ENCODE assay signal across 1 cellular context in the genomic region with DNA sequence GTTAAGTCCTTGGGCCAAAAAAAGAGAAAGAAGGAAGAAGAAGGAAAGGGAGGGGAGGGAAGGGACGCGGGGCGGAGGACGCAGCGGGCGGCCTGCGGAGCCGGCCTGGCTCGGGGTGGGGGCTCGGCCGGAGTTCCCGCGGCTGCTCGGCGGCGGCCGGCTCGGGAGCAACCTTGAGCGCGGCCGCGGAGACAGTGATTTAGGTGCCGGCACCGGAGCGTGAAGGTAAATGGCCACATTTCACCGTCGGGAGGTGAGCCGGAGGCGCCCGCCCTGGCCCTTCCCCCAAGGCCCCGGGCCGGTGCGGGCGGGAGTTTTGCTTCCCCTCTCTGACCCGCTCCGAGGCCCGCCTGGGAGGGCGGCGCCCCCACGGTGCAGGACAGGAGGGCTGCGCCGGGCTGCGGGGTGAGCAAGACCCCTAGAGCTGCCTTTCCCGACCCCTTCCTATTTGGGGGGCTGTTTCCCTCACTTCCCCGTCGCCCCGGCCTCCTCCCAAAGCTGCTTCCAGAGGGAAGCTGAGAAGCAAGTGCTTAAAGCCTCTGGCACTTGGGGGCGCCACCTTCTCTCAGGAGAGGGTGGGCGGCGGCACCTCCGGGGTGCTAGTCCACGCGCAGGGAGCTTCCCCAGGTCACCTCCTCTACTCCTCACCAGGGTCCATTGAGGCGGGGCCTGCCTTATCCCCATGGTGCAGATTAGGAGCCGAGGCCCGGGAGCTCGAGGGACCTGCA.
TF ChIP-seq lines count a peak whose summit lies in the region.

No MANE protein-coding gene starts in this region.

TF ChIP-seq in HepG2, 621 proteins besides CTCF, POLR2A, EP300 and RAD21 (continued from another document):
- TF ChIP-seq, protein P1, sequence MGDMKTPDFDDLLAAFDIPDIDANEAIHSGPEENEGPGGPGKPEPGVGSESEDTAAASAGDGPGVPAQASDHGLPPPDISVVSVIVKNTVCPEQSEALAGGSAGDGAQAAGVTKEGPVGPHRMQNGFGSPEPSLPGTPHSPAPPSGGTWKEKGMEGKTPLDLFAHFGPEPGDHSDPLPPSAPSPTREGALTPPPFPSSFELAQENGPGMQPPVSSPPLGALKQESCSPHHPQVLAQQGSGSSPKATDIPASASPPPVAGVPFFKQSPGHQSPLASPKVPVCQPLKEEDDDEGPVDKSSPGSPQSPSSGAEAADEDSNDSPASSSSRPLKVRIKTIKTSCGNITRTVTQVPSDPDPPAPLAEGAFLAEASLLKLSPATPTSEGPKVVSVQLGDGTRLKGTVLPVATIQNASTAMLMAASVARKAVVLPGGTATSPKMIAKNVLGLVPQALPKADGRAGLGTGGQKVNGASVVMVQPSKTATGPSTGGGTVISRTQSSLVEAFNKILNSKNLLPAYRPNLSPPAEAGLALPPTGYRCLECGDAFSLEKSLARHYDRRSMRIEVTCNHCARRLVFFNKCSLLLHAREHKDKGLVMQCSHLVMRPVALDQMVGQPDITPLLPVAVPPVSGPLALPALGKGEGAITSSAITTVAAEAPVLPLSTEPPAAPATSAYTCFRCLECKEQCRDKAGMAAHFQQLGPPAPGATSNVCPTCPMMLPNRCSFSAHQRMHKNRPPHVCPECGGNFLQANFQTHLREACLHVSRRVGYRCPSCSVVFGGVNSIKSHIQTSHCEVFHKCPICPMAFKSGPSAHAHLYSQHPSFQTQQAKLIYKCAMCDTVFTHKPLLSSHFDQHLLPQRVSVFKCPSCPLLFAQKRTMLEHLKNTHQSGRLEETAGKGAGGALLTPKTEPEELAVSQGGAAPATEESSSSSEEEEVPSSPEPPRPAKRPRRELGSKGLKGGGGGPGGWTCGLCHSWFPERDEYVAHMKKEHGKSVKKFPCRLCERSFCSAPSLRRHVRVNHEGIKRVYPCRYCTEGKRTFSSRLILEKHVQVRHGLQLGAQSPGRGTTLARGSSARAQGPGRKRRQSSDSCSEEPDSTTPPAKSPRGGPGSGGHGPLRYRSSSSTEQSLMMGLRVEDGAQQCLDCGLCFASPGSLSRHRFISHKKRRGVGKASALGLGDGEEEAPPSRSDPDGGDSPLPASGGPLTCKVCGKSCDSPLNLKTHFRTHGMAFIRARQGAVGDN (CRISPR knock-in tag; IDR thresholded peaks at IDR 0.05), result peak; percentile 35
- TF ChIP-seq XRCC5 (optimal IDR thresholded peaks at IDR 0.05; ENCODE audit: low read length) (peak; percentile 30), MNT (IDR thresholded peaks at IDR 0.05) (no peak), GATAD2A (CRISPR knock-in tag; IDR thresholded peaks at IDR 0.05) (no peak), PATZ1 (CRISPR knock-in tag; IDR thresholded peaks at IDR 0.05) (peak; percentile 39; the same call in 1 of the 2 replicates)
